Comparison of ENCODE assay signal across 8 cellular contexts in the genomic region with DNA sequence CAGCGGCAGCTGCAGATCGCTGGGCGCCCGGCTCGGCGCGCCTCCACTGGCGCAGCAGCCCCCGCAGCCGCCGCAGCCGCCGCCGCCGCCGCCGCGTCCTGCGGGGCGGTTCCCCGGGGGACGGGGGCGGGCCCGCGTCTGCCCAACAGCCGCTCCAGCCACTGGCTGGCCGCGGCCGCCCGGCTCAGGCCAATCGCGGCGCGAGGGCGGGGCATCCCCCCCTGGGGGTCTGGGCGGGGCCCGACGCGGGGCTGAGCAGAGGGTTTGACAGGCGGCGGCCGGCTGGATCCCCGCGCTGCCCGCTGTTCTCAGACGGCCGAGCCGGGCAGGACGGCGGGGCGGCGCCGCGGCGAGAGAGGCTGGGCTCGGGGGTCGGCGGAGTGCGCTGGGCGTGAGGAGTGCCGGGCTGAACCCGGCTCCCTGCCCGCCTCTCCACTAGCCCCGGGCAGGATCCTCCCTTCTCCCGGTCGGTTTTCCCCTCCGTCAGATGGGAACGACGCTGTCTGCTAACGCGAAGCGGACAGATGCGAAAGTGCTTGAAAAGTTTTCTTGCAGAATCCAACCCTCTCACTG. TPM values are rescaled to one million over a fixed set of nuclear protein-coding genes. Genes with fewer than 3 reads are reported as not detected.
DNase-seq lines count a peak whose midpoint lies in the region; ATAC-seq and TF ChIP-seq lines count a peak whose summit lies in the region.

A gene (minus strand): TSS at position 56 of the 573 bp plus-strand sequence. CDS start 1,100 bp downstream, outside the sequence.

- H3K27ac Mint-ChIP-seq in activated T-helper 1 cell treated with anti-CD3 and anti-CD28 coated beads, Interleukin-12 subunit alpha, Interleukin-12 subunit beta, Interleukin-2, Interleukin-4 antibody, amounts not matched to agents 30 ng/mL and 10 ng/mL and 1 ng/mL, durations not matched to agents 14 hours and 24 hours and 36 hours, result no peak within 1 kb of the TSS
- H3K27ac Mint-ChIP-seq in natural killer cell, result no peak within 1 kb of the TSS

- peaks cover 67% of the 10 kb centered on the region for H3K27me3 Mint-ChIP-seq in activated T-helper 1 cell treated with anti-CD3 and anti-CD28 coated beads, Interleukin-12 subunit alpha, Interleukin-12 subunit beta, Interleukin-2, Interleukin-4 antibody, amounts not matched to agents 30 ng/mL and 10 ng/mL and 1 ng/mL, durations not matched to agents 14 hours and 24 hours and 36 hours (ENCODE audit: insufficient read depth)
- H3K27me3 Mint-ChIP-seq in natural killer cell (ENCODE audit: low read depth in 2 of 2), result peaks cover 40 to 48% of the 10 kb centered on the region in 2 donors

- ATAC-seq in GM19463 (IDR thresholded peaks at IDR 0.05; ENCODE audit: unreplicated experiment) (peak; percentile 92), HG03565 (IDR thresholded peaks at IDR 0.05; ENCODE audit: unreplicated experiment) (peak; percentile 81), natural killer cell (peak; percentile 79 to 94 (median 90))

- peaks cover 2% of the 10 kb centered on the region for H3K36me3 Mint-ChIP-seq in activated T-helper 1 cell treated with anti-CD3 and anti-CD28 coated beads, Interleukin-12 subunit alpha, Interleukin-12 subunit beta, Interleukin-2, Interleukin-4 antibody, amounts not matched to agents 30 ng/mL and 10 ng/mL and 1 ng/mL, durations not matched to agents 14 hours and 24 hours and 36 hours (ENCODE audit: low read depth)
- H3K36me3 Mint-ChIP-seq in natural killer cell, result peaks cover 8% of the 10 kb centered on the region

- peak; percentile 79 for DNase-seq in COR-L47 (lab: John Stamatoyannopoulos, UW)
- peak; percentile 87 for DNase-seq in NCI-H774 (lab: John Stamatoyannopoulos, UW)
- peak; percentile 62 for DNase-seq in activated T-helper 1 cell treated with anti-CD3 and anti-CD28 coated beads, Interleukin-12 subunit alpha, Interleukin-12 subunit beta, Interleukin-2, Interleukin-4 antibody, amounts not matched to agents 30 ng/mL and 10 ng/mL and 1 ng/mL, durations not matched to agents 14 hours and 24 hours and 36 hours (ENCODE audit: low spot score)
- peak; percentile 56 for DNase-seq in fibroblast of the conjunctiva (ENCODE audit: low read depth)
- DNase-seq in natural killer cell, result peak; percentile 27
- peak; percentile 73 for DNase-seq in stromal cell of bone marrow (ENCODE audit: low read depth)

- TF ChIP-seq CTCF in natural killer cell (IDR thresholded peaks at IDR 0.05), result no peak

- H3K9me3 Mint-ChIP-seq in activated T-helper 1 cell treated with anti-CD3 and anti-CD28 coated beads, Interleukin-12 subunit alpha, Interleukin-12 subunit beta, Interleukin-2, Interleukin-4 antibody, amounts not matched to agents 30 ng/mL and 10 ng/mL and 1 ng/mL, durations not matched to agents 14 hours and 24 hours and 36 hours, result peaks cover 9% of the 10 kb centered on the region
- H3K9me3 Mint-ChIP-seq in natural killer cell, result peaks cover 0 to 2% of the 10 kb centered on the region in 2 donors

- H3K4me1 Mint-ChIP-seq in activated T-helper 1 cell treated with anti-CD3 and anti-CD28 coated beads, Interleukin-12 subunit alpha, Interleukin-12 subunit beta, Interleukin-2, Interleukin-4 antibody, amounts not matched to agents 30 ng/mL and 10 ng/mL and 1 ng/mL, durations not matched to agents 14 hours and 24 hours and 36 hours (ENCODE audit: low read depth), result no peaks in the 10 kb centered on the region
- H3K4me1 Mint-ChIP-seq in natural killer cell, result no peaks in the 10 kb centered on the region

- peak within 1 kb of the TSS; percentile 49 for H3K4me3 Mint-ChIP-seq in activated T-helper 1 cell treated with anti-CD3 and anti-CD28 coated beads, Interleukin-12 subunit alpha, Interleukin-12 subunit beta, Interleukin-2, Interleukin-4 antibody, amounts not matched to agents 30 ng/mL and 10 ng/mL and 1 ng/mL, durations not matched to agents 14 hours and 24 hours and 36 hours
- peak within 1 kb of the TSS; percentile 79 for H3K4me3 Mint-ChIP-seq in natural killer cell

- intact Hi-C loops in activated T-helper 1 cell treated with anti-CD3 and anti-CD28 coated beads, Interleukin-12 subunit alpha, Interleukin-12 subunit beta, Interleukin-2, Interleukin-4 antibody, amounts not matched to agents 30 ng/mL and 10 ng/mL and 1 ng/mL, durations not matched to agents 14 hours and 24 hours and 36 hours (cut with micrococcal nuclease), result loop anchor here (1.0 to 2.0 kb wide), 2 partner anchors 28 to 98 kb away; no protein-coding TSS in a partner anchor
- intact Hi-C loops in natural killer cell (cut with micrococcal nuclease), result no loop called here

RNA-seq across cellular contexts. Expression of the gene that starts here (rescaled TPM):
- 0.05 TPM in 1 of 2 replicates, not detected in the other for total RNA-seq in activated T-helper 1 cell treated with anti-CD3 and anti-CD28 coated beads, Interleukin-12 subunit alpha, Interleukin-12 subunit beta, Interleukin-2, Interleukin-4 antibody, amounts not matched to agents 30 ng/mL and 10 ng/mL and 1 ng/mL, durations not matched to agents 14 hours and 24 hours and 36 hours
- total RNA-seq in natural killer cell, result not detected

Comparison
In these comparisons a context has a peak if more than half of its experiments do, and no peak if none do; other contexts are left out.
1. Peak in every context shown above with its lines: DNase-seq and ATAC-seq.
2. Peak in DNase-seq in activated T-helper 1 cell treated with anti-CD3 and anti-CD28 coated beads, Interleukin-12 subunit alpha, Interleukin-12 subunit beta, Interleukin-2, Interleukin-4 antibody, amounts not matched to agents 30 ng/mL and 10 ng/mL and 1 ng/mL, durations not matched to agents 14 hours and 24 hours and 36 hours; RNA of the gene not detected or under 1 TPM.
3. Peak in DNase-seq and ATAC-seq in natural killer cell; RNA of the gene not detected or under 1 TPM.
4. DNase-seq: peak in every context shown above with its lines; median percentile 87 in NCI-H774; 79 in COR-L47; 73 in stromal cell of bone marrow; 62 in activated T-helper 1 cell treated with anti-CD3 and anti-CD28 coated beads, Interleukin-12 subunit alpha, Interleukin-12 subunit beta, Interleukin-2, Interleukin-4 antibody, amounts not matched to agents 30 ng/mL and 10 ng/mL and 1 ng/mL, durations not matched to agents 14 hours and 24 hours and 36 hours; 56 in fibroblast of the conjunctiva; 27 in natural killer cell.